1 cellular context compared by ENCODE assay signal in the genomic region with DNA sequence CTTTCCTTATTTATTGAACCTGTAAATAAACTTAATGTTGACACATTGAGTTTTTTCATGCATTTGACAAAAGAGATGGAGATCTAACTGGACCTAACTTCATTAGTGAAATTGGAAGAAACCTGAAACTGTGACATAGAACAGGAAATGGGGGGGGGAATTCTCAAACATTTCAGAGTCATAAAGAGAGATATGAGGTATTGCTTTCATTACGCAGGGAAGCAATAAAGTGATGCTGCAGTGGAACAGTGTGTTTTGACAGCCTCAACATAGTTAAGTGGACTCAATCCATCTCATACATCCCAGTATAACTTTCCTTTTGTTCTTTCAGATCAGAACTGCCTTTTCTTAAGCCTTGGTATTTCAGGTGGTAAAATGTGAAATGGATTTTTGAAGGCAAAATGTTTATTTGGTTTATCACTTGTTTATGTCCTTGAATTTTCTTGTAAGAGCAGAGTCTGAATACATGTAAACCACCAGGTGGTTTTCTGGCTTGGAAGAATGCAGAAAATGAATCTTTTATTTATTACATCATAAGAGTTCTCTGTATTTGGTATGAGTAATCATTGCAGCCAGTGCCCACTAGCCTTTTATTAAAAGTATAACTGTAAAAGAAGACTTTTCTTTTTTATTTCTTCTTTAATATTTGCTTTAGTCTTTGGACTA.
TF ChIP-seq lines count a peak whose summit lies in the region.

No MANE protein-coding gene starts in this region.

TF ChIP-seq in GM12878, 131 proteins besides CTCF, POLR2A, EP300 and RAD21 (continued from another document):
- TF ChIP-seq, protein P1, sequence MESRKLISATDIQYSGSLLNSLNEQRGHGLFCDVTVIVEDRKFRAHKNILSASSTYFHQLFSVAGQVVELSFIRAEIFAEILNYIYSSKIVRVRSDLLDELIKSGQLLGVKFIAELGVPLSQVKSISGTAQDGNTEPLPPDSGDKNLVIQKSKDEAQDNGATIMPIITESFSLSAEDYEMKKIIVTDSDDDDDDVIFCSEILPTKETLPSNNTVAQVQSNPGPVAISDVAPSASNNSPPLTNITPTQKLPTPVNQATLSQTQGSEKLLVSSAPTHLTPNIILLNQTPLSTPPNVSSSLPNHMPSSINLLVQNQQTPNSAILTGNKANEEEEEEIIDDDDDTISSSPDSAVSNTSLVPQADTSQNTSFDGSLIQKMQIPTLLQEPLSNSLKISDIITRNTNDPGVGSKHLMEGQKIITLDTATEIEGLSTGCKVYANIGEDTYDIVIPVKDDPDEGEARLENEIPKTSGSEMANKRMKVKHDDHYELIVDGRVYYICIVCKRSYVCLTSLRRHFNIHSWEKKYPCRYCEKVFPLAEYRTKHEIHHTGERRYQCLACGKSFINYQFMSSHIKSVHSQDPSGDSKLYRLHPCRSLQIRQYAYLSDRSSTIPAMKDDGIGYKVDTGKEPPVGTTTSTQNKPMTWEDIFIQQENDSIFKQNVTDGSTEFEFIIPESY (IDR thresholded peaks at IDR 0.05), result no peak
- TF ChIP-seq PAX5 (IDR thresholded peaks at IDR 0.05; ENCODE audit: borderline replicate concordance, low read depth, low read length) (no peak), FOXM1 (IDR thresholded peaks at IDR 0.05; ENCODE audit: low read depth, low read length) (peak; percentile 73; the same call in 1 of the 2 replicates), IKZF1 (conservative IDR thresholded peaks at IDR 0.05) (peak; percentile 42; the same call in 1 of the 2 replicates), MXI1 (IDR thresholded peaks at IDR 0.05; ENCODE audit: low read depth, low read length) (no peak), CBX3 (IDR thresholded peaks at IDR 0.05; ENCODE audit: borderline replicate concordance, low read depth) (no peak), NR2F1 (conservative IDR thresholded peaks at IDR 0.05) (no peak), RUNX3 (IDR thresholded peaks at IDR 0.05; ENCODE audit: low read length) (peak; percentile 61; the same call in 1 of the 2 replicates), SP1 (IDR thresholded peaks at IDR 0.05; ENCODE audit: low read depth, low read length) (no peak), KLF5 (IDR thresholded peaks at IDR 0.05; ENCODE audit: partially characterized antibody) (no peak), PML (IDR thresholded peaks at IDR 0.05; ENCODE audit: low read length) (no peak), POLR2AphosphoS2 (IDR thresholded peaks at IDR 0.05; ENCODE audit: low read depth, low read length) (no peak), NFIC (IDR thresholded peaks at IDR 0.05; ENCODE audit: low read depth, low read length) (peak; percentile 91; the same call in 1 of the 2 replicates), CHD4 (IDR thresholded peaks at IDR 0.05) (no peak), BMI1 (IDR thresholded peaks at IDR 0.05; ENCODE audit: borderline replicate concordance) (no peak), KAT2A (conservative IDR thresholded peaks at IDR 0.05; ENCODE audit: control insufficient read depth, low read depth, low read length) (no peak), TAF1 (IDR thresholded peaks at IDR 0.05; ENCODE audit: borderline replicate concordance, low read depth, low read length) (no peak), BCL11A (IDR thresholded peaks at IDR 0.05; ENCODE audit: low read depth, low read length) (peak; percentile 51; the same call in 1 of the 2 replicates), HCFC1 (IDR thresholded peaks at IDR 0.05; ENCODE audit: low read length) (no peak), SIN3A (IDR thresholded peaks at IDR 0.05; ENCODE audit: low read depth, low read length) (no peak), TCF7 (IDR thresholded peaks at IDR 0.05; ENCODE audit: borderline replicate concordance) (no peak; the same call in 1 of the 2 replicates), EED (IDR thresholded peaks at IDR 0.05; ENCODE audit: low read depth) (peak; percentile 75), EZH2 (IDR thresholded peaks at IDR 0.05; ENCODE audit: borderline replicate concordance, control insufficient read depth, low read depth, low read length) (no peak), MYB (IDR thresholded peaks at IDR 0.05; ENCODE audit: borderline replicate concordance, low read depth, low read length) (no peak), CHD1 (IDR thresholded peaks at IDR 0.05; ENCODE audit: low read depth, low read length) (no peak), MEF2A (IDR thresholded peaks at IDR 0.05; ENCODE audit: insufficient read depth, low read depth, low read length) (no peak), SUZ12 (IDR thresholded peaks at IDR 0.05; ENCODE audit: unreplicated experiment) (no peak), MTA2 (IDR thresholded peaks at IDR 0.05; ENCODE audit: low read depth) (peak; percentile 78), WRNIP1 (IDR thresholded peaks at IDR 0.05; ENCODE audit: borderline replicate concordance, low read depth, low read length) (no peak), CEBPB (IDR thresholded peaks at IDR 0.05; ENCODE audit: borderline replicate concordance in 1 of 2, low read depth in 2 of 2, low read length in 2 of 2) (peak in 1 of 2 experiments; percentile 68; a peak in 1 of 4 replicates), ZBED1 (IDR thresholded peaks at IDR 0.05; ENCODE audit: borderline replicate concordance) (peak; percentile 52; the same call in 1 of the 2 replicates), GATAD2B (conservative IDR thresholded peaks at IDR 0.05; ENCODE audit: low read depth) (no peak), ZSCAN29 (IDR thresholded peaks at IDR 0.05) (no peak), FOXK2 (IDR thresholded peaks at IDR 0.05) (no peak), CREM (IDR thresholded peaks at IDR 0.05; ENCODE audit: low read depth) (peak; percentile 98)
- TF ChIP-seq, protein P2, sequence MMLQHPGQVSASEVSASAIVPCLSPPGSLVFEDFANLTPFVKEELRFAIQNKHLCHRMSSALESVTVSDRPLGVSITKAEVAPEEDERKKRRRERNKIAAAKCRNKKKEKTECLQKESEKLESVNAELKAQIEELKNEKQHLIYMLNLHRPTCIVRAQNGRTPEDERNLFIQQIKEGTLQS (IDR thresholded peaks at IDR 0.05; ENCODE audit: borderline replicate concordance, extremely low read depth, low read depth, low read length), result no peak
- TF ChIP-seq, protein P3, sequence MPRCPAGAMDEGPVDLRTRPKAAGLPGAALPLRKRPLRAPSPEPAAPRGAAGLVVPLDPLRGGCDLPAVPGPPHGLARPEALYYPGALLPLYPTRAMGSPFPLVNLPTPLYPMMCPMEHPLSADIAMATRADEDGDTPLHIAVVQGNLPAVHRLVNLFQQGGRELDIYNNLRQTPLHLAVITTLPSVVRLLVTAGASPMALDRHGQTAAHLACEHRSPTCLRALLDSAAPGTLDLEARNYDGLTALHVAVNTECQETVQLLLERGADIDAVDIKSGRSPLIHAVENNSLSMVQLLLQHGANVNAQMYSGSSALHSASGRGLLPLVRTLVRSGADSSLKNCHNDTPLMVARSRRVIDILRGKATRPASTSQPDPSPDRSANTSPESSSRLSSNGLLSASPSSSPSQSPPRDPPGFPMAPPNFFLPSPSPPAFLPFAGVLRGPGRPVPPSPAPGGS (IDR thresholded peaks at IDR 0.05; ENCODE audit: borderline replicate concordance, insufficient read depth, low read depth, low read length, poor library complexity, severe bottlenecking), result no peak
- TF ChIP-seq, protein P4, sequence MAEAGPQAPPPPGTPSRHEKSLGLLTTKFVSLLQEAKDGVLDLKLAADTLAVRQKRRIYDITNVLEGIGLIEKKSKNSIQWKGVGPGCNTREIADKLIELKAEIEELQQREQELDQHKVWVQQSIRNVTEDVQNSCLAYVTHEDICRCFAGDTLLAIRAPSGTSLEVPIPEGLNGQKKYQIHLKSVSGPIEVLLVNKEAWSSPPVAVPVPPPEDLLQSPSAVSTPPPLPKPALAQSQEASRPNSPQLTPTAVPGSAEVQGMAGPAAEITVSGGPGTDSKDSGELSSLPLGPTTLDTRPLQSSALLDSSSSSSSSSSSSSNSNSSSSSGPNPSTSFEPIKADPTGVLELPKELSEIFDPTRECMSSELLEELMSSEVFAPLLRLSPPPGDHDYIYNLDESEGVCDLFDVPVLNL (IDR thresholded peaks at IDR 0.05; ENCODE audit: low read depth, low read length), result no peak
- TF ChIP-seq, protein P5, sequence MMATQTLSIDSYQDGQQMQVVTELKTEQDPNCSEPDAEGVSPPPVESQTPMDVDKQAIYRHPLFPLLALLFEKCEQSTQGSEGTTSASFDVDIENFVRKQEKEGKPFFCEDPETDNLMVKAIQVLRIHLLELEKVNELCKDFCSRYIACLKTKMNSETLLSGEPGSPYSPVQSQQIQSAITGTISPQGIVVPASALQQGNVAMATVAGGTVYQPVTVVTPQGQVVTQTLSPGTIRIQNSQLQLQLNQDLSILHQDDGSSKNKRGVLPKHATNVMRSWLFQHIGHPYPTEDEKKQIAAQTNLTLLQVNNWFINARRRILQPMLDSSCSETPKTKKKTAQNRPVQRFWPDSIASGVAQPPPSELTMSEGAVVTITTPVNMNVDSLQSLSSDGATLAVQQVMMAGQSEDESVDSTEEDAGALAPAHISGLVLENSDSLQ (IDR thresholded peaks at IDR 0.05), result no peak
- TF ChIP-seq, protein P6, sequence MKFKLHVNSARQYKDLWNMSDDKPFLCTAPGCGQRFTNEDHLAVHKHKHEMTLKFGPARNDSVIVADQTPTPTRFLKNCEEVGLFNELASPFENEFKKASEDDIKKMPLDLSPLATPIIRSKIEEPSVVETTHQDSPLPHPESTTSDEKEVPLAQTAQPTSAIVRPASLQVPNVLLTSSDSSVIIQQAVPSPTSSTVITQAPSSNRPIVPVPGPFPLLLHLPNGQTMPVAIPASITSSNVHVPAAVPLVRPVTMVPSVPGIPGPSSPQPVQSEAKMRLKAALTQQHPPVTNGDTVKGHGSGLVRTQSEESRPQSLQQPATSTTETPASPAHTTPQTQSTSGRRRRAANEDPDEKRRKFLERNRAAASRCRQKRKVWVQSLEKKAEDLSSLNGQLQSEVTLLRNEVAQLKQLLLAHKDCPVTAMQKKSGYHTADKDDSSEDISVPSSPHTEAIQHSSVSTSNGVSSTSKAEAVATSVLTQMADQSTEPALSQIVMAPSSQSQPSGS (IDR thresholded peaks at IDR 0.05; ENCODE audit: low read length), result peak; percentile 69; the same call in 1 of the 2 replicates
- TF ChIP-seq, protein P7, sequence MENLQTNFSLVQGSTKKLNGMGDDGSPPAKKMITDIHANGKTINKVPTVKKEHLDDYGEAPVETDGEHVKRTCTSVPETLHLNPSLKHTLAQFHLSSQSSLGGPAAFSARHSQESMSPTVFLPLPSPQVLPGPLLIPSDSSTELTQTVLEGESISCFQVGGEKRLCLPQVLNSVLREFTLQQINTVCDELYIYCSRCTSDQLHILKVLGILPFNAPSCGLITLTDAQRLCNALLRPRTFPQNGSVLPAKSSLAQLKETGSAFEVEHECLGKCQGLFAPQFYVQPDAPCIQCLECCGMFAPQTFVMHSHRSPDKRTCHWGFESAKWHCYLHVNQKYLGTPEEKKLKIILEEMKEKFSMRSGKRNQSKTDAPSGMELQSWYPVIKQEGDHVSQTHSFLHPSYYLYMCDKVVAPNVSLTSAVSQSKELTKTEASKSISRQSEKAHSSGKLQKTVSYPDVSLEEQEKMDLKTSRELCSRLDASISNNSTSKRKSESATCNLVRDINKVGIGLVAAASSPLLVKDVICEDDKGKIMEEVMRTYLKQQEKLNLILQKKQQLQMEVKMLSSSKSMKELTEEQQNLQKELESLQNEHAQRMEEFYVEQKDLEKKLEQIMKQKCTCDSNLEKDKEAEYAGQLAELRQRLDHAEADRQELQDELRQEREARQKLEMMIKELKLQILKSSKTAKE (IDR thresholded peaks at IDR 0.05; ENCODE audit: low read depth, poor library complexity, severe bottlenecking), result no peak
- TF ChIP-seq, protein P8, sequence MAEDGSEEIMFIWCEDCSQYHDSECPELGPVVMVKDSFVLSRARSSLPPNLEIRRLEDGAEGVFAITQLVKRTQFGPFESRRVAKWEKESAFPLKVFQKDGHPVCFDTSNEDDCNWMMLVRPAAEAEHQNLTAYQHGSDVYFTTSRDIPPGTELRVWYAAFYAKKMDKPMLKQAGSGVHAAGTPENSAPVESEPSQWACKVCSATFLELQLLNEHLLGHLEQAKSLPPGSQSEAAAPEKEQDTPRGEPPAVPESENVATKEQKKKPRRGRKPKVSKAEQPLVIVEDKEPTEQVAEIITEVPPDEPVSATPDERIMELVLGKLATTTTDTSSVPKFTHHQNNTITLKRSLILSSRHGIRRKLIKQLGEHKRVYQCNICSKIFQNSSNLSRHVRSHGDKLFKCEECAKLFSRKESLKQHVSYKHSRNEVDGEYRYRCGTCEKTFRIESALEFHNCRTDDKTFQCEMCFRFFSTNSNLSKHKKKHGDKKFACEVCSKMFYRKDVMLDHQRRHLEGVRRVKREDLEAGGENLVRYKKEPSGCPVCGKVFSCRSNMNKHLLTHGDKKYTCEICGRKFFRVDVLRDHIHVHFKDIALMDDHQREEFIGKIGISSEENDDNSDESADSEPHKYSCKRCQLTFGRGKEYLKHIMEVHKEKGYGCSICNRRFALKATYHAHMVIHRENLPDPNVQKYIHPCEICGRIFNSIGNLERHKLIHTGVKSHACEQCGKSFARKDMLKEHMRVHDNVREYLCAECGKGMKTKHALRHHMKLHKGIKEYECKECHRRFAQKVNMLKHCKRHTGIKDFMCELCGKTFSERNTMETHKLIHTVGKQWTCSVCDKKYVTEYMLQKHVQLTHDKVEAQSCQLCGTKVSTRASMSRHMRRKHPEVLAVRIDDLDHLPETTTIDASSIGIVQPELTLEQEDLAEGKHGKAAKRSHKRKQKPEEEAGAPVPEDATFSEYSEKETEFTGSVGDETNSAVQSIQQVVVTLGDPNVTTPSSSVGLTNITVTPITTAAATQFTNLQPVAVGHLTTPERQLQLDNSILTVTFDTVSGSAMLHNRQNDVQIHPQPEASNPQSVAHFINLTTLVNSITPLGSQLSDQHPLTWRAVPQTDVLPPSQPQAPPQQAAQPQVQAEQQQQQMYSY (CRISPR knock-in tag; IDR thresholded peaks at IDR 0.05), result no peak
- TF ChIP-seq, protein P9, sequence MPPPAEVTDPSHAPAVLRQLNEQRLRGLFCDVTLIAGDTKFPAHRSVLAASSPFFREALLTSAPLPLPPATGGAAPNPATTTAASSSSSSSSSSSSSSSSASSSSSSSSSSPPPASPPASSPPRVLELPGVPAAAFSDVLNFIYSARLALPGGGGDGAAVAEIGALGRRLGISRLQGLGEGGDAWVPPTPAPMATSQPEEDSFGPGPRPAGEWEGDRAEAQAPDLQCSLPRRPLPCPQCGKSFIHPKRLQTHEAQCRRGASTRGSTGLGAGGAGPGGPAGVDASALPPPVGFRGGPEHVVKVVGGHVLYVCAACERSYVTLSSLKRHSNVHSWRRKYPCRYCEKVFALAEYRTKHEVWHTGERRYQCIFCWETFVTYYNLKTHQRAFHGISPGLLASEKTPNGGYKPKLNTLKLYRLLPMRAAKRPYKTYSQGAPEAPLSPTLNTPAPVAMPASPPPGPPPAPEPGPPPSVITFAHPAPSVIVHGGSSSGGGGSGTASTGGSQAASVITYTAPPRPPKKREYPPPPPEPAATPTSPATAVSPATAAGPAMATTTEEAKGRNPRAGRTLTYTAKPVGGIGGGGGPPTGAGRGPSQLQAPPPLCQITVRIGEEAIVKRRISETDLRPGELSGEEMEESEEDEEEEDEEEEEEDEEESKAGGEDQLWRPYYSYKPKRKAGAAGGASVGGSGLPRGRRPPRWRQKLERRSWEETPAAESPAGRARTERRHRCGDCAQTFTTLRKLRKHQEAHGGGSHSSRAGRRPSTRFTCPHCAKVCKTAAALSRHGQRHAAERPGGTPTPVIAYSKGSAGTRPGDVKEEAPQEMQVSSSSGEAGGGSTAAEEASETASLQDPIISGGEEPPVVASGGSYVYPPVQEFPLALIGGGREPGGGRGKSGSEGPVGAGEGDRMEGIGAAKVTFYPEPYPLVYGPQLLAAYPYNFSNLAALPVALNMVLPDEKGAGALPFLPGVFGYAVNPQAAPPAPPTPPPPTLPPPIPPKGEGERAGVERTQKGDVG (CRISPR knock-in tag; IDR thresholded peaks at IDR 0.05), result no peak
